Comparison of ENCODE assay signal across 9 cellular contexts in the genomic region with DNA sequence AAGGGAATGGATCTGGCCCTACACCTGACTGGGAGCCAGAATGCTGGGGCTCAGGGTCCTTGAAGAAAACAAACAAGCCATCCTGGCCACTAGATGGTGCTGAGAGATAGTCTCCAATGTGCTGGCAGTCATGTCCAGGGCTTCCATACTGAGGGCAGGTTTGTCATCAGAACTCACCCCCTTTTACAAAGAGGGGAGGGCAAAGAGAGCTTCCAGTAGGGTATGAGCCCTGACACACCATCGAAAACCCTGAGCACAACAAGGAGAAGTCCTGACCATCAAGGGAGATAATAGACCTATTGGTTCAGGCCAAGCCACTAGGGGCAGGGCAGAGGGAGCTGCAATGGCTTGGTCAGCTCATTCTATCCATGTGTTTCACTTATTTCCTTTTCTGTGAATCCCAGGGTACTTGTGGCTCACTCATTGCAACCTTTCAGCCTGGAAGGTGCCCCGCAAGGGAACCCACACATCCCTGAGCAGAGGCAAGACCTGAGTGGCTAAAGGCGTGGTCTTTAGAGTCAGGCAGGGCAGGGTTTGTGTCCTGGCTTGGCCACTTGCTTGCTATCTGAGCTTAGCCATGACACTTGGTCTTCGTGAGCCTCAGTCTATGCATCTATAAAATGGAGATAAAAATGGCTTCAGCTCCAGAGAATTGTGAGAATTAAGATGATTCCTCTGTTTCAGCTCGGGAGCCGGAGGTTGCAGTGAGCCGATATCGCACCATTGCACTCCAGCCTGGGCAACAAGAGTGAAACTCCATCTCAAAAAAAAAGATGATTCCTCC. TPM values are rescaled to one million over a fixed set of nuclear protein-coding genes. Genes with fewer than 3 reads are reported as not detected.
DNase-seq lines count a peak whose midpoint lies in the region; ATAC-seq and TF ChIP-seq lines count a peak whose summit lies in the region.
"Had no signal": no experiment of that assay in that cellular context is flagged by ENCODE, and none has a peak within 500 bp of the region (broad histone marks: within the 10 kb centered on the region; RNA-seq: fewer than 3 reads in every experiment).

No MANE protein-coding gene starts in this region.

- H3K27ac Mint-ChIP-seq in GM23338 (peak overlapping the region; percentile 54; the same call in 1 of the 2 replicates), neural crest cell (ENCODE audit: unreplicated experiment) (no peak overlapping the region)
- H3K27ac Mint-ChIP-seq in activated CD4-positive, alpha-beta memory T cell treated with anti-CD3 and anti-CD28 coated beads, Interleukin-2, amount 10 ng/mL, durations not matched to agents 7 days and 5 days: no peak overlapping the region

- peaks cover 4% of the 10 kb centered on the region for H3K4me1 Mint-ChIP-seq in GM23338
- no peaks in the 10 kb centered on the region for H3K4me1 Mint-ChIP-seq in activated CD4-positive, alpha-beta memory T cell treated with anti-CD3 and anti-CD28 coated beads, Interleukin-2, amount 10 ng/mL, durations not matched to agents 7 days and 5 days
- peaks cover 34% of the 10 kb centered on the region for H3K4me1 Mint-ChIP-seq in neural crest cell

- no peak overlapping the region for H3K4me2 ChIP-seq in GM23338

- TF ChIP-seq CTCF in GM23338 (conservative IDR thresholded peaks at IDR 0.05; ENCODE audit: low read depth in 2 of 2) (peak; percentile 88 to 98), neural crest cell (conservative IDR thresholded peaks at IDR 0.05) (peak; percentile 74)

- peaks cover 3% of the 10 kb centered on the region; the same call in 1 of the 2 replicates for H3K4me1 ChIP-seq in GM23338 (ENCODE audit: insufficient read depth)
- H3K4me1 ChIP-seq: SJSA1 had no signal

- H3K27me3 Mint-ChIP-seq in GM23338 (ENCODE audit: insufficient read depth, low read depth, poor library complexity): peaks cover 3% of the 10 kb centered on the region
- H3K27me3 Mint-ChIP-seq in activated CD4-positive, alpha-beta memory T cell treated with anti-CD3 and anti-CD28 coated beads, Interleukin-2, amount 10 ng/mL, durations not matched to agents 7 days and 5 days: peaks cover 62% of the 10 kb centered on the region
- H3K27me3 Mint-ChIP-seq in neural crest cell (ENCODE audit: low read depth): peaks cover 8% of the 10 kb centered on the region

- H3K9me3 Mint-ChIP-seq in GM23338 (no peaks in the 10 kb centered on the region), neural crest cell (no peaks in the 10 kb centered on the region)
- no peaks in the 10 kb centered on the region for H3K9me3 Mint-ChIP-seq in activated CD4-positive, alpha-beta memory T cell treated with anti-CD3 and anti-CD28 coated beads, Interleukin-2, amount 10 ng/mL, durations not matched to agents 7 days and 5 days

- H3K36me3 Mint-ChIP-seq in GM23338 (ENCODE audit: low read depth) (no peaks in the 10 kb centered on the region), neural crest cell (ENCODE audit: low read depth) (no peaks in the 10 kb centered on the region)
- H3K36me3 Mint-ChIP-seq in activated CD4-positive, alpha-beta memory T cell treated with anti-CD3 and anti-CD28 coated beads, Interleukin-2, amount 10 ng/mL, durations not matched to agents 7 days and 5 days (ENCODE audit: low read depth): no peaks in the 10 kb centered on the region

- no peaks in the 10 kb centered on the region for H3K9me2 ChIP-seq in GM23338 (ENCODE audit: insufficient read depth)

- H2AFZ ChIP-seq in GM23338: peak overlapping the region; percentile 87

- no peak overlapping the region for H3K4me3 ChIP-seq in GM23338
- H3K4me3 ChIP-seq: SJSA1 had no signal

- peak; percentile 58 for DNase-seq in COR-L47 (lab: John Stamatoyannopoulos, UW)
- DNase-seq in GM23338 (ENCODE audit: low spot score): peak; percentile 89
- DNase-seq in NCI-H345 (lab: John Stamatoyannopoulos, UW): peak; percentile 65
- peak; percentile 42 for DNase-seq in activated CD4-positive, alpha-beta memory T cell treated with anti-CD3 and anti-CD28 coated beads, Interleukin-2, amount 10 ng/mL, durations not matched to agents 7 days and 5 days
- DNase-seq in fibroblast of the conjunctiva (ENCODE audit: low read depth): peak; percentile 23
- DNase-seq in neural crest cell (ENCODE audit: low read depth, low spot score): peak; percentile 30
- no peak for DNase-seq in HuH-7 (ENCODE audit: low spot score)

- no peak overlapping the region for H3K27ac ChIP-seq in GM23338 (ENCODE audit: low read depth)
- H3K27ac ChIP-seq: SJSA1 had no signal

- no peaks in the 10 kb centered on the region for H3F3A ChIP-seq in GM23338 (replicated peaks; ENCODE audit: low read depth)

- CTCF ChIA-PET in activated CD4-positive, alpha-beta memory T cell treated with anti-CD3 and anti-CD28 coated beads, Interleukin-2, amount 10 ng/mL, durations not matched to agents 7 days and 5 days (lab: Charles Lee): interaction anchor here (0.8 to 3.5 kb wide), 21 partner anchors 9 to 180 kb away, joined by 3 to 42 read pairs (median 4); a partner anchor contains a TSS

- H3K4me3 Mint-ChIP-seq in GM23338: no peak overlapping the region
- no peak overlapping the region for H3K4me3 Mint-ChIP-seq in activated CD4-positive, alpha-beta memory T cell treated with anti-CD3 and anti-CD28 coated beads, Interleukin-2, amount 10 ng/mL, durations not matched to agents 7 days and 5 days
- no peak overlapping the region for H3K4me3 Mint-ChIP-seq in neural crest cell

- H4K20me1 ChIP-seq in GM23338 (replicated peaks; ENCODE audit: insufficient read depth): no peaks in the 10 kb centered on the region

- POLR2A ChIA-PET in activated CD4-positive, alpha-beta memory T cell treated with anti-CD3 and anti-CD28 coated beads, Interleukin-2, amount 10 ng/mL, durations not matched to agents 7 days and 5 days (lab: Charles Lee): interaction anchor here (1.4 kb wide), 1 partner anchor 44 kb away, joined by 5 read pairs; no protein-coding TSS in a partner anchor

- H3K79me2 ChIP-seq in GM23338 (replicated peaks; ENCODE audit: insufficient read depth): no peaks in the 10 kb centered on the region

- 0 out of 2 replicates have a peak, but pooled peaks cover 1% of the 10 kb centered on the region for H3K27me3 ChIP-seq in GM23338 (ENCODE audit: insufficient read depth)

- ATAC-seq in GM23338: peak; percentile 92
- ATAC-seq in GM19324 (IDR thresholded peaks at IDR 0.05; ENCODE audit: low FRiP score, unreplicated experiment): no peak

- no peaks in the 10 kb centered on the region for H3K36me3 ChIP-seq in GM23338 (ENCODE audit: insufficient read depth)
- H3K36me3 ChIP-seq: SJSA1 had no signal

TF ChIP-seq in GM23338, 12 proteins besides CTCF, POLR2A, EP300 and RAD21 (continues in another document):
- TF ChIP-seq ZNF114 (CRISPR knock-in tag; IDR thresholded peaks at IDR 0.05) (no peak), EZH2 (IDR thresholded peaks at IDR 0.05; ENCODE audit: low read depth, unreplicated experiment) (no peak), EZH2phosphoT487 (IDR thresholded peaks at IDR 0.05; ENCODE audit: unreplicated experiment) (no peak)
- TF ChIP-seq, protein P1, sequence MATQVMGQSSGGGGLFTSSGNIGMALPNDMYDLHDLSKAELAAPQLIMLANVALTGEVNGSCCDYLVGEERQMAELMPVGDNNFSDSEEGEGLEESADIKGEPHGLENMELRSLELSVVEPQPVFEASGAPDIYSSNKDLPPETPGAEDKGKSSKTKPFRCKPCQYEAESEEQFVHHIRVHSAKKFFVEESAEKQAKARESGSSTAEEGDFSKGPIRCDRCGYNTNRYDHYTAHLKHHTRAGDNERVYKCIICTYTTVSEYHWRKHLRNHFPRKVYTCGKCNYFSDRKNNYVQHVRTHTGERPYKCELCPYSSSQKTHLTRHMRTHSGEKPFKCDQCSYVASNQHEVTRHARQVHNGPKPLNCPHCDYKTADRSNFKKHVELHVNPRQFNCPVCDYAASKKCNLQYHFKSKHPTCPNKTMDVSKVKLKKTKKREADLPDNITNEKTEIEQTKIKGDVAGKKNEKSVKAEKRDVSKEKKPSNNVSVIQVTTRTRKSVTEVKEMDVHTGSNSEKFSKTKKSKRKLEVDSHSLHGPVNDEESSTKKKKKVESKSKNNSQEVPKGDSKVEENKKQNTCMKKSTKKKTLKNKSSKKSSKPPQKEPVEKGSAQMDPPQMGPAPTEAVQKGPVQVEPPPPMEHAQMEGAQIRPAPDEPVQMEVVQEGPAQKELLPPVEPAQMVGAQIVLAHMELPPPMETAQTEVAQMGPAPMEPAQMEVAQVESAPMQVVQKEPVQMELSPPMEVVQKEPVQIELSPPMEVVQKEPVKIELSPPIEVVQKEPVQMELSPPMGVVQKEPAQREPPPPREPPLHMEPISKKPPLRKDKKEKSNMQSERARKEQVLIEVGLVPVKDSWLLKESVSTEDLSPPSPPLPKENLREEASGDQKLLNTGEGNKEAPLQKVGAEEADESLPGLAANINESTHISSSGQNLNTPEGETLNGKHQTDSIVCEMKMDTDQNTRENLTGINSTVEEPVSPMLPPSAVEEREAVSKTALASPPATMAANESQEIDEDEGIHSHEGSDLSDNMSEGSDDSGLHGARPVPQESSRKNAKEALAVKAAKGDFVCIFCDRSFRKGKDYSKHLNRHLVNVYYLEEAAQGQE (IDR thresholded peaks at IDR 0.05; ENCODE audit: unreplicated experiment): no peak

RNA-seq across cellular contexts. Expression of a gene that starts 6.2 kb away (rescaled TPM):
- total RNA-seq in GM23338 (2014; rRNA removed; shearing (Covaris generic)): 30.6 and 33.9 TPM in 2 replicates
- 14.7 and 15.4 TPM in 2 replicates for polyA plus RNA-seq in GM23338 (2016; fragmentation: Nextera tagmentation; extraction: Ambion mirVana)
- under 1 TPM; 0.53 to 0.63 TPM for total RNA-seq in activated CD4-positive, alpha-beta memory T cell treated with anti-CD3 and anti-CD28 coated beads, Interleukin-2, amount 10 ng/mL, durations not matched to agents 7 days and 5 days
- total RNA-seq in neural crest cell: 35.7 and 40.0 TPM in 2 replicates

RNA-seq across cellular contexts. Expression of a gene that starts 38.3 kb away (rescaled TPM):
- 1.6 and 2.4 TPM in 2 replicates for total RNA-seq in GM23338 (2014; rRNA removed; shearing (Covaris generic))
- polyA plus RNA-seq in GM23338 (2016; fragmentation: Nextera tagmentation; extraction: Ambion mirVana): 0.42 TPM in 1 of 2 replicates, not detected in the other
- total RNA-seq in activated CD4-positive, alpha-beta memory T cell treated with anti-CD3 and anti-CD28 coated beads, Interleukin-2, amount 10 ng/mL, durations not matched to agents 7 days and 5 days: 10 to 100 TPM; 10.4 to 13.3 TPM
- 5.2 and 5.9 TPM in 2 replicates for total RNA-seq in neural crest cell

Comparison
In these comparisons a context has a peak if more than half of its experiments do, and no peak if none do; other contexts are left out.
1. RNA of a gene that starts 6.2 kb away (total RNA-seq): 35.7 to 40.0 TPM in neural crest cell and 30.6 to 33.9 TPM in GM23338; 0.53 to 0.63 TPM in activated CD4-positive, alpha-beta memory T cell treated with anti-CD3 and anti-CD28 coated beads, Interleukin-2, amount 10 ng/mL, durations not matched to agents 7 days and 5 days; every median in the first group is over 10 times any median in the second.